In the genomic region with DNA sequence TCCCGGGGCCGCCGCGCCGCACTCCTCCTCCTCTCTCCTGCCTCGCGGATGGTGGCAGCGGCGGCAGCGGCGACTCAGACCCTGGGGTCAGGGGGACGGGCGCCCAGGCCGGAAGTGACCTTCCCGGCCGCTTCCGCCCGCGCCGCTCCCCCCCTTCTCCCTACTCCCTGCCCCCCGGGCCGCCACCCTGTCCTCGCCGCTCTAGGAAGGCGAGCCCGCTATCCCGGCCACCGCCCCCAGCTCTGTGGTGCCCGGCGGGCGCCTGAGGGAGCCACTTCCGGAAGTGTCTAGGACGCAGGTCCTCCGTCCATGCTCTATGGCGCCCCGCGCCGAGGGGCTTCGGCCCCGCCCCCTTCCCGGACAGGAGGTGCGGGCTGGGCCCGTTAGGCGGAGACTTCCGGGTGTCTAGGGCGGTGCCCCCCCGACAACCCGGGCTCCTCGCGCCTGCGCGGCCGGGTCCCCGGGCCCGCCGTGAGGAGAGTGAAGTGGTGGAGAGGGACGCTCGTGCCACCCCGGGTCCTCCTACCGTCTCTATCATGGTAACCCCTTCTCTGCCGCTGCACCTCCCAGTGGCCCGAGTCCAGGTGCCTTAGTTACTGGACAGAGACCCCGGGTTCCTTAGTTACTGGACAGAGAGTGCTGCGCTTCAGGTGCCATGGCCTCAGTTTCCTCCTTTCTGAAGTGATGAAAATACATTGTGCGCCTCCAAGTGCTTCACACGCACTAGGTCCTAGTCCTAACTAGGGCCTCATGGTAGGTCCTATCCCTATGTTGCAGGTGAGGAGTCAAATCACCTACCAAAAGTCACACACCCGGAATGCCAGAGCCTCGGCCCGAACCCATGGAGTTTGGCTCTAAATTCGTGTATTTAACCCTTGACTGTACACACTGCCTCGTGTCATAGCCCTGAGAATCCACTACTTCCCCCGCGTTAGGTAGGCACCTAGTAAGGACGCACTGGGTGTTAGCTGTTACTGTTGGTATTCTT, we compare ENCODE assay signal across 8 cellular contexts. TPM values are rescaled to one million over a fixed set of nuclear protein-coding genes. Genes with fewer than 3 reads are reported as not detected.
DNase-seq lines count a peak whose midpoint lies in the region; ATAC-seq lines count a peak whose summit lies in the region.

A gene (minus strand): TSS at position 116 of the 988 bp plus-strand sequence. CDS start 18,078 bp downstream, outside the sequence.

- H3K4me1 Mint-ChIP-seq in CD8-positive, alpha-beta memory T cell, result peaks cover 30 to 43% (median 39%) of the 10 kb centered on the region in 3 donors

- no peaks in the 10 kb centered on the region for H3K9me3 Mint-ChIP-seq in CD8-positive, alpha-beta memory T cell

- H3K4me3 Mint-ChIP-seq in CD8-positive, alpha-beta memory T cell, result peak within 1 kb of the TSS; percentile 81 to 99 (median 87)

- H3K36me3 Mint-ChIP-seq in CD8-positive, alpha-beta memory T cell, result peaks cover 0 to 1% (median 0%) of the 10 kb centered on the region in 3 donors

- H3K4me1 ChIP-seq in CD8-positive, alpha-beta memory T cell (ENCODE audit: insufficient read depth, low read length), result peaks cover 32% of the 10 kb centered on the region

- no peaks in the 10 kb centered on the region for H3K27me3 ChIP-seq in CD8-positive, alpha-beta memory T cell (ENCODE audit: insufficient read depth, low read length, poor library complexity, severe bottlenecking)

- no peaks in the 10 kb centered on the region for H3K27me3 Mint-ChIP-seq in CD8-positive, alpha-beta memory T cell

- H3K4me3 ChIP-seq in CD8-positive, alpha-beta memory T cell (ENCODE audit: low read length), result peak within 1 kb of the TSS; percentile 69

- POLR2A ChIA-PET in CD8-positive, alpha-beta memory T cell (lab: Charles Lee), result interaction anchor here (0.5 to 1.9 kb wide), 3 partner anchors 20 to 205 kb away, joined by 3 to 7 read pairs (median 6); a partner anchor contains a TSS

- peak; percentile 70 for ATAC-seq in GM19468 (IDR thresholded peaks at IDR 0.05; ENCODE audit: extremely low read depth, unreplicated experiment)

- peak within 1 kb of the TSS; percentile 77 for H3K27ac ChIP-seq in CD8-positive, alpha-beta memory T cell (ENCODE audit: low read depth, low read length)

- H3K27ac Mint-ChIP-seq in CD8-positive, alpha-beta memory T cell, result peak within 1 kb of the TSS; percentile 87 to 100 (median 93)

- no peaks in the 10 kb centered on the region for H3K36me3 ChIP-seq in CD8-positive, alpha-beta memory T cell (ENCODE audit: insufficient read depth, low read length)

- CTCF ChIA-PET in CD8-positive, alpha-beta memory T cell (lab: Charles Lee), result no interaction called here

- H3K9me3 ChIP-seq in CD8-positive, alpha-beta memory T cell (ENCODE audit: low read length), result no peaks in the 10 kb centered on the region

- peak; percentile 95 to 99 (median 98) for DNase-seq in CD8-positive, alpha-beta memory T cell
- DNase-seq in HS-5 (ENCODE audit: low read depth) (peak; percentile 88), medulla oblongata (ENCODE audit: extremely low spot score) (peak; percentile 99)
- DNase-seq in NK-92 treated with Interleukin-12 subunit alpha and Interleukin-12 subunit beta, amount 100 ng/mL, for 24 hours (lab: John Stamatoyannopoulos, UW), result peak; percentile 97
- peak; percentile 99 for DNase-seq in activated CD8-positive, alpha-beta memory T cell treated with anti-CD3 and anti-CD28 coated beads for 24 hours
- peak; percentile 92 for DNase-seq in effector CD8-positive, alpha-beta T cell (lab: John Stamatoyannopoulos, UW)
- peak; percentile 93 for DNase-seq in stimulated activated CD8-positive, alpha-beta memory T cell treated with anti-CD3 and anti-CD28 coated beads, Interleukin-12 subunit alpha, Interleukin-12 subunit beta, amount 100 ng/mL, for 1 hour (ENCODE audit: low read depth)

RNA-seq across cellular contexts. Expression of the gene that starts here (rescaled TPM):
- total RNA-seq in CD8-positive, alpha-beta memory T cell, result 10 to 100 TPM; 34.7 to 38.7 TPM
- 2.8 TPM for polyA plus RNA-seq in CD8-positive, alpha-beta memory T cell

Comparison
In these comparisons a context has a peak if more than half of its experiments do, and no peak if none do; other contexts are left out.
1. Peak in every context shown above with its lines: DNase-seq, ATAC-seq, H3K4me3 ChIP-seq and H3K27ac ChIP-seq.